22 cellular contexts compared by ENCODE assay signal in the genomic region with DNA sequence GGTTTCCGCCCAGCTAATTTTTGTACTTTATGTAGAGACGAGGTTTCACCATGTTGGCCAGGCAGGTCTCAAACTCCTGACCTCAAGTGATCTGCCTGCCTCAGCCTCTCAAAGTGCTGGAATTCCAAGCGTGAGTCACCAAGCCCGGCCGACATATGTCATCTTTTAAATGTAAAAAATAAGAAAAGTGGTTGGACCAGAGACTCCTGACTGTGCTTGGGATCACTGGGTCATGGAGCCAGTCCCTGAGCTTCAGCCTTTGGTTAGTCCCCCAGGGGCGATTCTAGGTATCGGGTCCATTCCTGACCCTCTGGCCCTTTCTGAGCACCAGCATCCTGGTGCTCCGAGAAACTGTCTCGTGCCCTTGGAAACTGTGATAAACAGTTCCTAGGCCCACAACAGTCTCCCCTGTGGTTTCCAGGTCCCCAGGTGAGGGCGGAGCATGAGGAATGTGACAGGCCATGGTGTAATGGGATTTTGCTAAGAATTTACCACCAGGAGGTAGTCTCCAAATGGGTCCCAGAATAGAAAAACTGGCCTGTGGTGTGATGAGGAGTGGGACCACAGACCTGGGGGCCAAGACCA. TPM values are rescaled to one million over a fixed set of nuclear protein-coding genes. Genes with fewer than 3 reads are reported as not detected.
DNase-seq lines count a peak whose midpoint lies in the region; ATAC-seq and TF ChIP-seq lines count a peak whose summit lies in the region.
"Had no signal": no experiment of that assay in that cellular context is flagged by ENCODE, and none has a peak within 500 bp of the region (broad histone marks: within the 10 kb centered on the region; RNA-seq: fewer than 3 reads in every experiment).

No MANE protein-coding gene starts in this region.

- H3K36me3 Mint-ChIP-seq in chondrocyte (ENCODE audit: low read depth) (no peaks in the 10 kb centered on the region), CD14-positive monocyte (peaks cover 5 to 6% of the 10 kb centered on the region in 2 donors)
- no peaks in the 10 kb centered on the region for H3K36me3 Mint-ChIP-seq in activated CD4-positive, alpha-beta T cell treated with anti-CD3 and anti-CD28 coated beads, Interleukin-2, amount 10 ng/mL, durations not matched to agents 7 days and 5 days (ENCODE audit: low read depth)
- H3K36me3 Mint-ChIP-seq: activated naive CD4-positive, alpha-beta T cell treated with anti-CD3 and anti-CD28 coated beads, Interleukin-2, amount 50 U/mL, for 72 hours had no signal

- no peaks in the 10 kb centered on the region for H3K36me3 ChIP-seq in left lung
- H3K36me3 ChIP-seq: transverse colon had no signal

- H3K27ac ChIP-seq in left lung: no peak overlapping the region
- H3K27ac ChIP-seq: PC-9, transverse colon had no signal

- POLR2A ChIA-PET in activated CD4-positive, alpha-beta T cell treated with anti-CD3 and anti-CD28 coated beads, Interleukin-2, amount 10 ng/mL, durations not matched to agents 7 days and 5 days (lab: Charles Lee): no interaction called here

- H3K27ac Mint-ChIP-seq in chondrocyte (ENCODE audit: unreplicated experiment) (peak overlapping the region; percentile 73), CD14-positive monocyte (peak overlapping the region in 1 of 7 donors; percentile 73)
- no peak overlapping the region for H3K27ac Mint-ChIP-seq in activated CD4-positive, alpha-beta T cell treated with anti-CD3 and anti-CD28 coated beads, Interleukin-2, amount 10 ng/mL, durations not matched to agents 7 days and 5 days
- H3K27ac Mint-ChIP-seq: activated CD4-positive, alpha-beta memory T cell treated with anti-CD3 and anti-CD28 coated beads, Interleukin-2, amount 10 ng/mL, durations not matched to agents 7 days and 5 days; activated naive CD4-positive, alpha-beta T cell treated with anti-CD3 and anti-CD28 coated beads, Interleukin-2, amount 50 U/mL, for 72 hours had no signal

- H3K9me3 Mint-ChIP-seq in chondrocyte (ENCODE audit: low read depth): no peaks in the 10 kb centered on the region
- no peaks in the 10 kb centered on the region for H3K9me3 Mint-ChIP-seq in activated CD4-positive, alpha-beta T cell treated with anti-CD3 and anti-CD28 coated beads, Interleukin-2, amount 10 ng/mL, durations not matched to agents 7 days and 5 days
- peaks cover 0 to 5% (median 0%) of the 10 kb centered on the region in 7 donors for H3K9me3 Mint-ChIP-seq in CD14-positive monocyte
- H3K9me3 Mint-ChIP-seq: activated CD4-positive, alpha-beta memory T cell treated with anti-CD3 and anti-CD28 coated beads, Interleukin-2, amount 10 ng/mL, durations not matched to agents 7 days and 5 days; activated naive CD4-positive, alpha-beta T cell treated with anti-CD3 and anti-CD28 coated beads, Interleukin-2, amount 50 U/mL, for 72 hours; activated T-cell treated with anti-CD3 and anti-CD28 coated beads, Interleukin-2, amount 50 U/mL, for 4 hours had no signal

- H3K27me3 Mint-ChIP-seq in chondrocyte (ENCODE audit: low read depth): no peaks in the 10 kb centered on the region
- no peaks in the 10 kb centered on the region for H3K27me3 Mint-ChIP-seq in activated CD4-positive, alpha-beta T cell treated with anti-CD3 and anti-CD28 coated beads, Interleukin-2, amount 10 ng/mL, durations not matched to agents 7 days and 5 days
- H3K27me3 Mint-ChIP-seq in CD14-positive monocyte (ENCODE audit: low read depth in 3 of 3): no peaks in the 10 kb centered on the region
- H3K27me3 Mint-ChIP-seq: activated CD4-positive, alpha-beta memory T cell treated with anti-CD3 and anti-CD28 coated beads, Interleukin-2, amount 10 ng/mL, durations not matched to agents 7 days and 5 days had no signal

- intact Hi-C loops in left lung (cut with DNase I): no loop called here
- intact Hi-C loops in CD14-positive monocyte (cut with micrococcal nuclease): no loop called here

- no peaks in the 10 kb centered on the region for H3K9me3 ChIP-seq in left lung
- H3K9me3 ChIP-seq: A549, transverse colon had no signal

- no peak overlapping the region for H3K4me3 Mint-ChIP-seq in chondrocyte (ENCODE audit: unreplicated experiment)
- H3K4me3 Mint-ChIP-seq in activated CD4-positive, alpha-beta T cell treated with anti-CD3 and anti-CD28 coated beads, Interleukin-2, amount 10 ng/mL, durations not matched to agents 7 days and 5 days: no peak overlapping the region
- no peak overlapping the region for H3K4me3 Mint-ChIP-seq in CD14-positive monocyte
- H3K4me3 Mint-ChIP-seq: activated CD4-positive, alpha-beta memory T cell treated with anti-CD3 and anti-CD28 coated beads, Interleukin-2, amount 10 ng/mL, durations not matched to agents 7 days and 5 days; activated T-cell treated with anti-CD3 and anti-CD28 coated beads, Interleukin-2, amount 50 U/mL, for 4 hours had no signal

- peaks cover 22% of the 10 kb centered on the region for H3K4me1 Mint-ChIP-seq in chondrocyte (ENCODE audit: low read depth)
- no peaks in the 10 kb centered on the region for H3K4me1 Mint-ChIP-seq in activated CD4-positive, alpha-beta T cell treated with anti-CD3 and anti-CD28 coated beads, Interleukin-2, amount 10 ng/mL, durations not matched to agents 7 days and 5 days
- H3K4me1 Mint-ChIP-seq in CD14-positive monocyte: peaks cover 1% of the 10 kb centered on the region
- H3K4me1 Mint-ChIP-seq: activated CD4-positive, alpha-beta memory T cell treated with anti-CD3 and anti-CD28 coated beads, Interleukin-2, amount 10 ng/mL, durations not matched to agents 7 days and 5 days had no signal

- H3K27me3 ChIP-seq in left lung: no peaks in the 10 kb centered on the region
- H3K27me3 ChIP-seq: transverse colon had no signal

- ATAC-seq in left lung (peak; percentile 19), HG03196 (IDR thresholded peaks at IDR 0.05; ENCODE audit: unreplicated experiment) (no peak)
- ATAC-seq: A549; activated naive CD4-positive, alpha-beta T cell treated with anti-CD3 and anti-CD28 coated beads, Interleukin-2, amount 50 U/mL, for 72 hours; activated T-cell treated with anti-CD3 and anti-CD28 coated beads, Interleukin-2, amount 50 U/mL, for 4 hours; esophagus mucosa; left cardiac atrium; stimulated activated naive CD8-positive, alpha-beta T cell treated with anti-CD3 and anti-CD28 coated beads, Interleukin-15, Interleukin-2, amounts not matched to agents 100 U/mL and 50 U/mL, for 24 hours had no signal

- DNase-seq in Daoy (ENCODE audit: low read depth): peak; percentile 41
- DNase-seq in LHCN-M2 (ENCODE audit: low read depth): peak; percentile 70
- DNase-seq in chondrocyte (ENCODE audit: low spot score): peak; percentile 25
- no peak for DNase-seq in left lung
- DNase-seq in activated CD4-positive, alpha-beta T cell treated with anti-CD3 and anti-CD28 coated beads, Interleukin-2, amount 10 ng/mL, durations not matched to agents 7 days and 5 days: no peak
- DNase-seq in NCI-H1048 (lab: John Stamatoyannopoulos, UW): no peak
- no peak for DNase-seq in CD14-positive monocyte (ENCODE audit: low spot score)
- DNase-seq: activated CD4-positive, alpha-beta memory T cell treated with anti-CD3 and anti-CD28 coated beads, Interleukin-2, amount 10 ng/mL, durations not matched to agents 7 days and 5 days; activated T-cell treated with anti-CD3 and anti-CD28 coated beads, Interleukin-2, amount 50 U/mL, for 4 hours; dermis blood vessel endothelial cell; hippocampal formation; left cardiac atrium; NCI-H2107; retina; stimulated activated CD4-positive, alpha-beta T cell treated with anti-CD3 and anti-CD28 coated beads, Interleukin-15, amount 100 ng/mL, for 24 hours; stimulated activated naive CD8-positive, alpha-beta T cell treated with anti-CD3 and anti-CD28 coated beads, Interleukin-15, Interleukin-2, amounts not matched to agents 100 U/mL and 50 U/mL, for 24 hours; transverse colon had no signal

- TF ChIP-seq CTCF in chondrocyte (IDR thresholded peaks at IDR 0.05) (no peak), left lung (IDR thresholded peaks at IDR 0.05) (no peak), CD14-positive monocyte (IDR thresholded peaks at IDR 0.05) (no peak)

- no peak overlapping the region for H3K4me3 ChIP-seq in left lung
- H3K4me3 ChIP-seq: A549, PC-9, transverse colon had no signal

- CTCF ChIA-PET in activated CD4-positive, alpha-beta T cell treated with anti-CD3 and anti-CD28 coated beads, Interleukin-2, amount 10 ng/mL, durations not matched to agents 7 days and 5 days (lab: Charles Lee): no interaction called here

- no peaks in the 10 kb centered on the region for H3K4me1 ChIP-seq in left lung
- H3K4me1 ChIP-seq: A549, transverse colon had no signal

RNA-seq across cellular contexts. Expression of a gene that starts 32.8 kb away (rescaled TPM):
- total RNA-seq in Daoy (2014; rRNA removed; shearing (Covaris generic)): 8.2 and 8.3 TPM in 2 replicates
- total RNA-seq in LHCN-M2 (2014; rRNA removed): 36.5 and 39.3 TPM in 2 replicates
- 28.1 TPM for polyA plus RNA-seq in LHCN-M2 (2012)
- 29.3 to 38.2 TPM (median 38.2 TPM) in 3 replicates for total RNA-seq in chondrocyte
- total RNA-seq in left lung: 10 to 100 TPM; 30.4 to 41.0 TPM
- total RNA-seq in activated CD4-positive, alpha-beta T cell treated with anti-CD3 and anti-CD28 coated beads, Interleukin-2, amount 10 ng/mL, durations not matched to agents 7 days and 5 days: under 1 TPM; 0.50 to 0.72 TPM
- polyA plus RNA-seq in CD14-positive monocyte: 10 to 100 TPM; 17.2 to 20.0 TPM

RNA-seq across cellular contexts. Expression of a gene that starts 33.3 kb away (rescaled TPM):
- 53.3 and 70.5 TPM in 2 replicates for total RNA-seq in Daoy (2014; rRNA removed; shearing (Covaris generic))
- total RNA-seq in LHCN-M2 (2014; rRNA removed): 95.3 and 112 TPM in 2 replicates
- polyA plus RNA-seq in LHCN-M2 (2012): 65.9 TPM
- total RNA-seq in chondrocyte: 63.4 to 80.2 TPM (median 66.6 TPM) in 3 replicates
- 10 to 100 TPM; 60.1 to 60.7 TPM for total RNA-seq in left lung
- 10 to 100 TPM; 64.7 to 68.6 TPM for total RNA-seq in activated CD4-positive, alpha-beta T cell treated with anti-CD3 and anti-CD28 coated beads, Interleukin-2, amount 10 ng/mL, durations not matched to agents 7 days and 5 days
- 10 to 100 TPM; 23.2 to 29.2 TPM for polyA plus RNA-seq in CD14-positive monocyte

RNA-seq across cellular contexts. Expression of a gene that starts 41.1 kb away (rescaled TPM):
- total RNA-seq in Daoy (2014; rRNA removed; shearing (Covaris generic)): not detected in 2 replicates
- total RNA-seq in LHCN-M2 (2014; rRNA removed) (0.11 TPM in 1 of 2 replicates, not detected in the other), chondrocyte (0.46 to 0.60 TPM (median 0.54 TPM) in 3 replicates), left lung (1 to 10 TPM; 1.3 to 1.9 TPM)
- polyA plus RNA-seq in LHCN-M2 (2012): 0.73 TPM
- under 1 TPM in 1 of 2 experiments, not detected in 1; 0.37 TPM for total RNA-seq in activated CD4-positive, alpha-beta T cell treated with anti-CD3 and anti-CD28 coated beads, Interleukin-2, amount 10 ng/mL, durations not matched to agents 7 days and 5 days
- polyA plus RNA-seq in CD14-positive monocyte: not detected
- total RNA-seq: activated T-cell treated with anti-CD3 and anti-CD28 coated beads, Interleukin-2, amount 50 U/mL, for 4 hours; transverse colon had no signal

RNA-seq across cellular contexts. Expression of a gene that starts 52.7 kb away (rescaled TPM):
- not detected in 2 replicates for total RNA-seq in Daoy (2014; rRNA removed; shearing (Covaris generic))
- total RNA-seq in LHCN-M2 (2014; rRNA removed): 0.51 and 1.0 TPM in 2 replicates
- polyA plus RNA-seq in LHCN-M2 (2012): 1.3 TPM
- 0.12 TPM in 1 of 3 replicates, not detected in the others for total RNA-seq in chondrocyte
- 1 to 10 TPM; 1.1 to 1.2 TPM for total RNA-seq in left lung
- not detected for total RNA-seq in activated CD4-positive, alpha-beta T cell treated with anti-CD3 and anti-CD28 coated beads, Interleukin-2, amount 10 ng/mL, durations not matched to agents 7 days and 5 days
- polyA plus RNA-seq in CD14-positive monocyte: not detected
- total RNA-seq: activated CD4-positive, alpha-beta memory T cell treated with anti-CD3 and anti-CD28 coated beads, Interleukin-2, amount 10 ng/mL, durations not matched to agents 7 days and 5 days; activated naive CD4-positive, alpha-beta T cell treated with anti-CD3 and anti-CD28 coated beads, Interleukin-2, amount 50 U/mL, for 72 hours; activated T-cell treated with anti-CD3 and anti-CD28 coated beads, Interleukin-2, amount 50 U/mL, for 4 hours; transverse colon had no signal

RNA-seq across cellular contexts. Expression of a gene that starts 58.0 kb away (rescaled TPM):
- not detected in 2 replicates for total RNA-seq in Daoy (2014; rRNA removed; shearing (Covaris generic))
- total RNA-seq in LHCN-M2 (2014; rRNA removed) (0.11 TPM in 1 of 2 replicates, not detected in the other), chondrocyte (not detected in 3 replicates), left lung (not detected)
- polyA plus RNA-seq in LHCN-M2 (2012): not detected
- total RNA-seq in activated CD4-positive, alpha-beta T cell treated with anti-CD3 and anti-CD28 coated beads, Interleukin-2, amount 10 ng/mL, durations not matched to agents 7 days and 5 days: not detected
- polyA plus RNA-seq in CD14-positive monocyte: not detected
- total RNA-seq: activated CD4-positive, alpha-beta memory T cell treated with anti-CD3 and anti-CD28 coated beads, Interleukin-2, amount 10 ng/mL, durations not matched to agents 7 days and 5 days; activated naive CD4-positive, alpha-beta T cell treated with anti-CD3 and anti-CD28 coated beads, Interleukin-2, amount 50 U/mL, for 72 hours; activated T-cell treated with anti-CD3 and anti-CD28 coated beads, Interleukin-2, amount 50 U/mL, for 4 hours; transverse colon had no signal
- polyA plus RNA-seq: A549 had no signal

Comparison
In these comparisons a context has a peak if more than half of its experiments do, and no peak if none do; other contexts are left out.
1. DNase-seq: peak in Daoy (single experiment), LHCN-M2 (single experiment) and chondrocyte (single experiment); none in left lung (0 of 2), activated CD4-positive, alpha-beta T cell treated with anti-CD3 and anti-CD28 coated beads, Interleukin-2, amount 10 ng/mL, durations not matched to agents 7 days and 5 days (single experiment), NCI-H1048 (single experiment) and CD14-positive monocyte (single experiment).